Comparison of ENCODE assay signal across 17 cellular contexts in genomic region chr9:75451045-75451444, GRCh38.
"Had no signal": no experiment of that assay in that cellular context is flagged by ENCODE, and none has a peak within 500 bp of the region (broad histone marks: within the 10 kb centered on the region; RNA-seq: fewer than 3 reads in every experiment).

No MANE protein-coding gene starts in this region.

- H3K4me3 Mint-ChIP-seq: activated CD4-positive, alpha-beta T cell treated with anti-CD3 and anti-CD28 coated beads for 36 hours; activated CD8-positive, alpha-beta T cell treated with anti-CD3 and anti-CD28 coated beads for 36 hours; activated T-helper 1 cell treated with anti-CD3 and anti-CD28 coated beads, Interleukin-12 subunit alpha, Interleukin-12 subunit beta, Interleukin-2, Interleukin-4 antibody, amounts not matched to agents 30 ng/mL and 10 ng/mL and 1 ng/mL, durations not matched to agents 14 hours and 24 hours and 36 hours; natural killer cell treated with Interleukin-12 subunit alpha and Interleukin-12 subunit beta and Interleukin-15 and Interleukin-18, amount 100 ng/mL, for 72 hours; T-cell had no signal

- DNase-seq: activated CD4-positive, alpha-beta T cell treated with anti-CD3 and anti-CD28 coated beads for 36 hours; activated CD8-positive, alpha-beta memory T cell treated with anti-CD3 and anti-CD28 coated beads, Interleukin-2, amount 50 U/mL, for 48 hours; activated CD8-positive, alpha-beta T cell treated with anti-CD3 and anti-CD28 coated beads for 36 hours; activated naive CD4-positive, alpha-beta T cell; caudate nucleus; effector memory CD4-positive, alpha-beta T cell; kidney glomerular epithelial cell; lower lobe of right lung; occipital lobe; stimulated activated CD4-positive, alpha-beta T cell treated with anti-CD3 and anti-CD28 coated beads, Interleukin-2, amount 100 ng/mL, for 48 hours; stimulated activated naive CD4-positive, alpha-beta T cell treated with Interleukin-2 at 50 U/mL for 16 hours; T-cell; WERI-Rb-1 had no signal

- H2AFZ ChIP-seq: hepatocyte had no signal

- H3K4me2 ChIP-seq: hepatocyte had no signal

- H3K27me3 ChIP-seq: ascending aorta, hepatocyte had no signal

- H3K4me3 ChIP-seq: ascending aorta, hepatocyte, lower lobe of right lung had no signal

- H3K9me3 Mint-ChIP-seq: activated CD8-positive, alpha-beta T cell treated with anti-CD3 and anti-CD28 coated beads for 36 hours; activated T-helper 1 cell treated with anti-CD3 and anti-CD28 coated beads, Interleukin-12 subunit alpha, Interleukin-12 subunit beta, Interleukin-2, Interleukin-4 antibody, amounts not matched to agents 30 ng/mL and 10 ng/mL and 1 ng/mL, durations not matched to agents 14 hours and 24 hours and 36 hours; natural killer cell treated with Interleukin-12 subunit alpha and Interleukin-12 subunit beta and Interleukin-15 and Interleukin-18, amount 100 ng/mL, for 72 hours had no signal

- H3K9me3 ChIP-seq: ascending aorta, lower lobe of right lung had no signal

- H3K36me3 Mint-ChIP-seq: natural killer cell treated with Interleukin-12 subunit alpha and Interleukin-12 subunit beta and Interleukin-15 and Interleukin-18, amount 100 ng/mL, for 72 hours; T-cell had no signal

- H3K27me3 Mint-ChIP-seq: activated CD8-positive, alpha-beta T cell treated with anti-CD3 and anti-CD28 coated beads for 36 hours; natural killer cell treated with Interleukin-12 subunit alpha and Interleukin-12 subunit beta and Interleukin-15 and Interleukin-18, amount 100 ng/mL, for 72 hours had no signal

- H3K79me2 ChIP-seq: hepatocyte had no signal

- H3K36me3 ChIP-seq: ascending aorta, lower lobe of right lung, WERI-Rb-1 had no signal

- H3K27ac Mint-ChIP-seq: activated CD4-positive, alpha-beta T cell treated with anti-CD3 and anti-CD28 coated beads for 36 hours; activated CD8-positive, alpha-beta T cell treated with anti-CD3 and anti-CD28 coated beads for 36 hours; activated T-helper 1 cell treated with anti-CD3 and anti-CD28 coated beads, Interleukin-12 subunit alpha, Interleukin-12 subunit beta, Interleukin-2, Interleukin-4 antibody, amounts not matched to agents 30 ng/mL and 10 ng/mL and 1 ng/mL, durations not matched to agents 14 hours and 24 hours and 36 hours; natural killer cell treated with Interleukin-12 subunit alpha and Interleukin-12 subunit beta and Interleukin-15 and Interleukin-18, amount 100 ng/mL, for 72 hours; T-cell had no signal

- H3K27ac ChIP-seq: ascending aorta, hepatocyte, lower lobe of right lung, WERI-Rb-1 had no signal

- H3K4me1 Mint-ChIP-seq: activated CD4-positive, alpha-beta T cell treated with anti-CD3 and anti-CD28 coated beads for 36 hours; T-cell had no signal

- ATAC-seq: activated CD4-positive, alpha-beta T cell treated with anti-CD3 and anti-CD28 coated beads for 36 hours; activated CD8-positive, alpha-beta T cell treated with anti-CD3 and anti-CD28 coated beads for 36 hours; natural killer cell treated with Interleukin-12 subunit alpha and Interleukin-12 subunit beta and Interleukin-15 and Interleukin-18, amount 100 ng/mL, for 72 hours; T-cell had no signal
